Comparison of ENCODE assay signal across 1 cellular context in the genomic region with DNA sequence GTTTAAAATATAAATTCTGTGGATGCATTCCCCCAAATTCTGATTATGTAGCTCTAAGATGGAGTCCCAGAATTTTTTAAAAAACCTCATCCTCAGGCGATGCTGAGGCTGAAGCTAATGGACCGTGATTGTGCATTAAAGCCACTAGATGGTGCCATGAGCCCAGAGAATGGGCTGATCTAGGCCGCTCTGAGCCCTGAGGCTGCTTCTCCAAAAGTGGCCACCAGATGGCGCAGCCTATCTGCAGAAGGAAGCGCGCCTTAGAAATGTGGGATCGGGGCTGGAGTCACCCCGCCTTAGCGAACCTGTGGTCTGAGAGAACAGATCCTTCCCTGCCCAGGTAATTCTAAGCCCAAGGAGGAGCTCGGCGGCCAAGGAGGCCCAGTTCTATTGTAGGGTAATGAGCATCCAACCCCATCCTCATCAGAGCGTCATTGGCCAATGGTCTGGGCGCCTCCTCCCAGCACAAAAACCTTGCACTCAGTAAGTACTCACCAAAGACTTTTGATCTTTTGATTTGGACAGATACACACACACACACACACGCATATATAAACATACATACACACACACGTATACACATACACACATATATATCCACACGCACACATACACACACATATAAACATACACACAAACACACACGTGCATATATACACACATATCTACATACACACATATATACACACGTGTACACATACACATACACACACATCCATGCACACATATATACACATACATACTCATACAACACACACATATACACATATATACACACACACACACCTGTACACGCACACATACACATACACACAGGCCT.
TF ChIP-seq lines count a peak whose summit lies in the region.

No MANE protein-coding gene starts in this region.

TF ChIP-seq in GM23338, 12 proteins besides CTCF, POLR2A, EP300 and RAD21:
- TF ChIP-seq STAT1 (IDR thresholded peaks at IDR 0.05; ENCODE audit: unreplicated experiment): no peak
- no peak for TF ChIP-seq EZH2 (IDR thresholded peaks at IDR 0.05; ENCODE audit: low read depth, unreplicated experiment)
- TF ChIP-seq CREB1 (CRISPR knock-in tag; IDR thresholded peaks at IDR 0.05; ENCODE audit: low read depth): no peak
- TF ChIP-seq ZNF462 (CRISPR knock-in tag; IDR thresholded peaks at IDR 0.05): no peak
- TF ChIP-seq ZNF331 (CRISPR knock-in tag; IDR thresholded peaks at IDR 0.05; ENCODE audit: low read depth): no peak
- TF ChIP-seq NANOG (IDR thresholded peaks at IDR 0.05; ENCODE audit: borderline replicate concordance): no peak
- TF ChIP-seq EZH2phosphoT487 (IDR thresholded peaks at IDR 0.05; ENCODE audit: unreplicated experiment): no peak
- TF ChIP-seq, protein P1, sequence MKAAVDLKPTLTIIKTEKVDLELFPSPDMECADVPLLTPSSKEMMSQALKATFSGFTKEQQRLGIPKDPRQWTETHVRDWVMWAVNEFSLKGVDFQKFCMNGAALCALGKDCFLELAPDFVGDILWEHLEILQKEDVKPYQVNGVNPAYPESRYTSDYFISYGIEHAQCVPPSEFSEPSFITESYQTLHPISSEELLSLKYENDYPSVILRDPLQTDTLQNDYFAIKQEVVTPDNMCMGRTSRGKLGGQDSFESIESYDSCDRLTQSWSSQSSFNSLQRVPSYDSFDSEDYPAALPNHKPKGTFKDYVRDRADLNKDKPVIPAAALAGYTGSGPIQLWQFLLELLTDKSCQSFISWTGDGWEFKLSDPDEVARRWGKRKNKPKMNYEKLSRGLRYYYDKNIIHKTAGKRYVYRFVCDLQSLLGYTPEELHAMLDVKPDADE (IDR thresholded peaks at IDR 0.05): no peak
TF ChIP-seq in GM23338: peak in this region for 0.
